Comparison of ENCODE assay signal across 13 cellular contexts in the genomic region with DNA sequence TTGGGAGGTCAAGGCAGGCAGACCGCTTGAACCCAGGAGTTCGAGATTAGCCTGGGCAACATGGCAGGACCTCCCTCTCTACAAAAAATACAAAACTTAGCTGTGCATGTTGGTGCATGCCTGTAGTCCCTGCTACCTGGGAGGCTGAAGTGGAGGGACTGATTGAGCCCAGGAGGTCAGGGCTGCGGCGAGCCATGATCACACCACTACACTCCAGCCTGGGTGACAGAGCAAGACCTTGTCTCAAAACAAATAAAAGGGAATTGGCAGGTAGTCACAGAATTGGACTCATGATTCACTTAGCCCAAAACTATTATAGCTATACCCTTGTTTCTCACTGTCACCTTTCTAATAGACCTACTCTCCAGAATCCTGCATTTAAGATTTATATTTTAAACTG.
"Had no signal": no experiment of that assay in that cellular context is flagged by ENCODE, and none has a peak within 500 bp of the region (broad histone marks: within the 10 kb centered on the region; RNA-seq: fewer than 3 reads in every experiment).

No MANE protein-coding gene starts in this region.

- H3K27me3 ChIP-seq: colonic mucosa, heart left ventricle, pancreas, stomach, testis had no signal

- DNase-seq: activated CD4-positive, alpha-beta T cell treated with anti-CD3 and anti-CD28 coated beads for 48 hours; activated naive CD4-positive, alpha-beta T cell treated with anti-CD3 and anti-CD28 coated beads, Interleukin-2, amount 50 U/mL, for 16 hours; central memory CD4-positive, alpha-beta T cell; colonic mucosa; effector CD8-positive, alpha-beta T cell; heart left ventricle; immature natural killer cell; lower lobe of right lung; pancreas; stimulated activated CD4-positive, alpha-beta T cell treated with anti-CD3 and anti-CD28 coated beads, Interleukin-1b, Interleukin-23, amount 100 ng/mL, for 48 hours; stomach; T-helper 17 cell; testis had no signal

- H3K27ac ChIP-seq: colonic mucosa, heart left ventricle, lower lobe of right lung, pancreas, stomach, testis had no signal

- H3K9me3 Mint-ChIP-seq: immature natural killer cell had no signal

- H3K27me3 Mint-ChIP-seq: T-helper 17 cell had no signal

- H3K4me3 ChIP-seq: colonic mucosa, heart left ventricle, lower lobe of right lung, pancreas, stomach, testis had no signal

- ATAC-seq: lower lobe of right lung, T-helper 17 cell had no signal

- H3K9me3 ChIP-seq: colonic mucosa, heart left ventricle, lower lobe of right lung, pancreas, stomach, testis had no signal

- H3K36me3 ChIP-seq: colonic mucosa, pancreas had no signal

- H3K4me3 Mint-ChIP-seq: immature natural killer cell, T-helper 17 cell had no signal
